In genomic region chr14:61610900-61611299, GRCh38 we compare ENCODE assay signal across 14 cellular contexts.
"Had no signal": no experiment of that assay in that cellular context is flagged by ENCODE, and none has a peak within 500 bp of the region (broad histone marks: within the 10 kb centered on the region; RNA-seq: fewer than 3 reads in every experiment).

No MANE protein-coding gene starts in this region.

- DNase-seq: activated B cell treated with CpG ODN at 0.5 μM for 24 hours; activated CD4-positive, alpha-beta memory T cell treated with anti-CD3 and anti-CD28 coated beads, Interleukin-2, amount 10 ng/mL, durations not matched to agents 7 days and 5 days; activated CD4-positive, alpha-beta T cell treated with anti-CD3 and anti-CD28 coated beads for 4 hours; activated CD8-positive, alpha-beta memory T cell treated with anti-CD3 and anti-CD28 coated beads, Interleukin-2, amount 10 ng/mL, durations not matched to agents 7 days and 5 days; activated naive CD4-positive, alpha-beta T cell treated with anti-CD3 and anti-CD28 coated beads, Interleukin-2, amount 50 U/mL, for 16 hours; activated T-cell treated with anti-CD3 and anti-CD28 coated beads, Interleukin-2, amount 50 U/mL, for 1 hour; cortex of kidney; erythroblast had no signal

- H3K27ac ChIP-seq: ascending aorta, breast epithelium, suprapubic skin had no signal

- H3K9me3 ChIP-seq: ascending aorta, breast epithelium, suprapubic skin had no signal

- H3K27ac Mint-ChIP-seq: activated B cell treated with CpG ODN at 0.5 μM for 24 hours; activated CD4-positive, alpha-beta memory T cell treated with anti-CD3 and anti-CD28 coated beads, Interleukin-2, amount 10 ng/mL, durations not matched to agents 7 days and 5 days; activated CD8-positive, alpha-beta memory T cell treated with anti-CD3 and anti-CD28 coated beads, Interleukin-2, amount 10 ng/mL, durations not matched to agents 7 days and 5 days; stimulated activated naive CD8-positive, alpha-beta T cell treated with anti-CD3 and anti-CD28 coated beads, Interleukin-15, Interleukin-2, amounts not matched to agents 100 ng/mL and 50 ng/mL, for 24 hours; type B pancreatic cell had no signal

- H3K36me3 ChIP-seq: ascending aorta, breast epithelium, suprapubic skin had no signal

- H3K4me3 ChIP-seq: ascending aorta, breast epithelium, suprapubic skin had no signal

- H3K9me3 Mint-ChIP-seq: activated B cell treated with CpG ODN at 0.5 μM for 24 hours; activated CD4-positive, alpha-beta memory T cell treated with anti-CD3 and anti-CD28 coated beads, Interleukin-2, amount 10 ng/mL, durations not matched to agents 7 days and 5 days; natural killer cell treated with Interleukin-12 subunit alpha and Interleukin-12 subunit beta and Interleukin-15 and Interleukin-18, amount 100 ng/mL, for 72 hours; stimulated activated naive CD8-positive, alpha-beta T cell treated with anti-CD3 and anti-CD28 coated beads, Interleukin-15, Interleukin-2, amounts not matched to agents 100 ng/mL and 50 ng/mL, for 24 hours; type B pancreatic cell had no signal

- H3K27me3 ChIP-seq: ascending aorta, breast epithelium, suprapubic skin had no signal

- H3K4me3 Mint-ChIP-seq: activated B cell treated with CpG ODN at 0.5 μM for 24 hours; activated CD4-positive, alpha-beta memory T cell treated with anti-CD3 and anti-CD28 coated beads, Interleukin-2, amount 10 ng/mL, durations not matched to agents 7 days and 5 days; activated CD8-positive, alpha-beta memory T cell treated with anti-CD3 and anti-CD28 coated beads, Interleukin-2, amount 10 ng/mL, durations not matched to agents 7 days and 5 days; natural killer cell treated with Interleukin-12 subunit alpha and Interleukin-12 subunit beta and Interleukin-15 and Interleukin-18, amount 100 ng/mL, for 72 hours; stimulated activated naive CD8-positive, alpha-beta T cell treated with anti-CD3 and anti-CD28 coated beads, Interleukin-15, Interleukin-2, amounts not matched to agents 100 ng/mL and 50 ng/mL, for 24 hours; type B pancreatic cell had no signal

- H3K4me1 ChIP-seq: ascending aorta had no signal

- H3K27me3 Mint-ChIP-seq: activated B cell treated with CpG ODN at 0.5 μM for 24 hours; activated CD8-positive, alpha-beta memory T cell treated with anti-CD3 and anti-CD28 coated beads, Interleukin-2, amount 10 ng/mL, durations not matched to agents 7 days and 5 days; natural killer cell treated with Interleukin-12 subunit alpha and Interleukin-12 subunit beta and Interleukin-15 and Interleukin-18, amount 100 ng/mL, for 72 hours; stimulated activated naive CD8-positive, alpha-beta T cell treated with anti-CD3 and anti-CD28 coated beads, Interleukin-15, Interleukin-2, amounts not matched to agents 100 ng/mL and 50 ng/mL, for 24 hours; type B pancreatic cell had no signal

- H3K36me3 Mint-ChIP-seq: activated CD8-positive, alpha-beta memory T cell treated with anti-CD3 and anti-CD28 coated beads, Interleukin-2, amount 10 ng/mL, durations not matched to agents 7 days and 5 days; type B pancreatic cell had no signal

- H3K4me1 Mint-ChIP-seq: activated CD4-positive, alpha-beta memory T cell treated with anti-CD3 and anti-CD28 coated beads, Interleukin-2, amount 10 ng/mL, durations not matched to agents 7 days and 5 days had no signal

- ATAC-seq: activated CD8-positive, alpha-beta memory T cell treated with anti-CD3 and anti-CD28 coated beads, Interleukin-2, amount 10 ng/mL, durations not matched to agents 7 days and 5 days; natural killer cell treated with Interleukin-12 subunit alpha and Interleukin-12 subunit beta and Interleukin-15 and Interleukin-18, amount 100 ng/mL, for 72 hours had no signal
